In the genomic region with DNA sequence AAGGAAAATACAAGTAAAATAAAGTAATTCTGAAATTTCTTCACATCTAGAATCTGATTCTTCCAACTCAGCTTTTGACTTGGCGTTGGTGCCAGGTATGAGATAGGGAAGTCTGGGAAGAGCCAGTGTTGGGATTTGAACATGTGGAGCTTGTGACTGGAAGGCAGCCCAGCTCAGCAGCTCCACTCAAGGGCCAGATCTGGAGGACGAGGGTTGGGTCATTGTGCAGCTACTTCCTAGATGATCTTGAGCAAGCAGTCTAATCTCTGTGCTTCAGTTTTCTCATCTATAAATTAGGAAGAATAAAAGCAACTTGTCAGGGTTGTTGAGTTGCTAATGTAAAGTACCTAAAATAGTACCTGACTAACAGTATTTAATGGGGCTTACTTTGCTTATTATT, we compare ENCODE assay signal across 1 cellular context.
TF ChIP-seq lines count a peak whose summit lies in the region.

No MANE protein-coding gene starts in this region.

TF ChIP-seq in GM23338, 12 proteins besides CTCF, POLR2A, EP300 and RAD21 (continued from another document):
- TF ChIP-seq ZNF462 (CRISPR knock-in tag; IDR thresholded peaks at IDR 0.05) (no peak), EZH2phosphoT487 (IDR thresholded peaks at IDR 0.05; ENCODE audit: unreplicated experiment) (no peak), ETS1 (IDR thresholded peaks at IDR 0.05) (no peak), JUNB (IDR thresholded peaks at IDR 0.05; ENCODE audit: unreplicated experiment) (no peak), REST (IDR thresholded peaks at IDR 0.05; ENCODE audit: unreplicated experiment) (no peak), NANOG (IDR thresholded peaks at IDR 0.05; ENCODE audit: borderline replicate concordance) (no peak), POLR2AphosphoS5 (IDR thresholded peaks at IDR 0.05; ENCODE audit: low read depth) (no peak)
